ENCODE assay signal across 1 cellular context in the genomic region with DNA sequence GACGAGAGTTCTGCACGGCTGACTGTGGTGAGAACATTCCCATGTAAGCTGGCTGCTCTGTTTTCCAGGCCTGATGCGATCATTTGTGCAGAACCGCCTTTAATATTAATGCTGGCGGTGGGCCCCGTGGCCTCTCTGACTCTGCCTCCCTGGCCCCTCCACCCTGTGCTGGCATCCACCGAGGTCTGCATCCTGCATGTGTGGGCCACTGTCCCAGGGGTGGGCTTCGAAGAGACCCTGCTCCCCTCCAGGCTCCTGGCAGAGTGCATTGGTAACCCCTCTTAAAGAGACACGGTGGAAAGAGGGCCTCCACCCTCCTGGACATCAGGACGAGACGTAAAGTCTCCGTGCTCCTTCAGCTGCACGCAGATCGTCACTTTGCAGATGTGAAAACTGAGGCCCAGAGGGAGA.
TF ChIP-seq lines count a peak whose summit lies in the region.

No MANE protein-coding gene starts in this region.

TF ChIP-seq in H1, 55 proteins besides CTCF, POLR2A, EP300 and RAD21 (continued from another document):
- TF ChIP-seq, protein P1, sequence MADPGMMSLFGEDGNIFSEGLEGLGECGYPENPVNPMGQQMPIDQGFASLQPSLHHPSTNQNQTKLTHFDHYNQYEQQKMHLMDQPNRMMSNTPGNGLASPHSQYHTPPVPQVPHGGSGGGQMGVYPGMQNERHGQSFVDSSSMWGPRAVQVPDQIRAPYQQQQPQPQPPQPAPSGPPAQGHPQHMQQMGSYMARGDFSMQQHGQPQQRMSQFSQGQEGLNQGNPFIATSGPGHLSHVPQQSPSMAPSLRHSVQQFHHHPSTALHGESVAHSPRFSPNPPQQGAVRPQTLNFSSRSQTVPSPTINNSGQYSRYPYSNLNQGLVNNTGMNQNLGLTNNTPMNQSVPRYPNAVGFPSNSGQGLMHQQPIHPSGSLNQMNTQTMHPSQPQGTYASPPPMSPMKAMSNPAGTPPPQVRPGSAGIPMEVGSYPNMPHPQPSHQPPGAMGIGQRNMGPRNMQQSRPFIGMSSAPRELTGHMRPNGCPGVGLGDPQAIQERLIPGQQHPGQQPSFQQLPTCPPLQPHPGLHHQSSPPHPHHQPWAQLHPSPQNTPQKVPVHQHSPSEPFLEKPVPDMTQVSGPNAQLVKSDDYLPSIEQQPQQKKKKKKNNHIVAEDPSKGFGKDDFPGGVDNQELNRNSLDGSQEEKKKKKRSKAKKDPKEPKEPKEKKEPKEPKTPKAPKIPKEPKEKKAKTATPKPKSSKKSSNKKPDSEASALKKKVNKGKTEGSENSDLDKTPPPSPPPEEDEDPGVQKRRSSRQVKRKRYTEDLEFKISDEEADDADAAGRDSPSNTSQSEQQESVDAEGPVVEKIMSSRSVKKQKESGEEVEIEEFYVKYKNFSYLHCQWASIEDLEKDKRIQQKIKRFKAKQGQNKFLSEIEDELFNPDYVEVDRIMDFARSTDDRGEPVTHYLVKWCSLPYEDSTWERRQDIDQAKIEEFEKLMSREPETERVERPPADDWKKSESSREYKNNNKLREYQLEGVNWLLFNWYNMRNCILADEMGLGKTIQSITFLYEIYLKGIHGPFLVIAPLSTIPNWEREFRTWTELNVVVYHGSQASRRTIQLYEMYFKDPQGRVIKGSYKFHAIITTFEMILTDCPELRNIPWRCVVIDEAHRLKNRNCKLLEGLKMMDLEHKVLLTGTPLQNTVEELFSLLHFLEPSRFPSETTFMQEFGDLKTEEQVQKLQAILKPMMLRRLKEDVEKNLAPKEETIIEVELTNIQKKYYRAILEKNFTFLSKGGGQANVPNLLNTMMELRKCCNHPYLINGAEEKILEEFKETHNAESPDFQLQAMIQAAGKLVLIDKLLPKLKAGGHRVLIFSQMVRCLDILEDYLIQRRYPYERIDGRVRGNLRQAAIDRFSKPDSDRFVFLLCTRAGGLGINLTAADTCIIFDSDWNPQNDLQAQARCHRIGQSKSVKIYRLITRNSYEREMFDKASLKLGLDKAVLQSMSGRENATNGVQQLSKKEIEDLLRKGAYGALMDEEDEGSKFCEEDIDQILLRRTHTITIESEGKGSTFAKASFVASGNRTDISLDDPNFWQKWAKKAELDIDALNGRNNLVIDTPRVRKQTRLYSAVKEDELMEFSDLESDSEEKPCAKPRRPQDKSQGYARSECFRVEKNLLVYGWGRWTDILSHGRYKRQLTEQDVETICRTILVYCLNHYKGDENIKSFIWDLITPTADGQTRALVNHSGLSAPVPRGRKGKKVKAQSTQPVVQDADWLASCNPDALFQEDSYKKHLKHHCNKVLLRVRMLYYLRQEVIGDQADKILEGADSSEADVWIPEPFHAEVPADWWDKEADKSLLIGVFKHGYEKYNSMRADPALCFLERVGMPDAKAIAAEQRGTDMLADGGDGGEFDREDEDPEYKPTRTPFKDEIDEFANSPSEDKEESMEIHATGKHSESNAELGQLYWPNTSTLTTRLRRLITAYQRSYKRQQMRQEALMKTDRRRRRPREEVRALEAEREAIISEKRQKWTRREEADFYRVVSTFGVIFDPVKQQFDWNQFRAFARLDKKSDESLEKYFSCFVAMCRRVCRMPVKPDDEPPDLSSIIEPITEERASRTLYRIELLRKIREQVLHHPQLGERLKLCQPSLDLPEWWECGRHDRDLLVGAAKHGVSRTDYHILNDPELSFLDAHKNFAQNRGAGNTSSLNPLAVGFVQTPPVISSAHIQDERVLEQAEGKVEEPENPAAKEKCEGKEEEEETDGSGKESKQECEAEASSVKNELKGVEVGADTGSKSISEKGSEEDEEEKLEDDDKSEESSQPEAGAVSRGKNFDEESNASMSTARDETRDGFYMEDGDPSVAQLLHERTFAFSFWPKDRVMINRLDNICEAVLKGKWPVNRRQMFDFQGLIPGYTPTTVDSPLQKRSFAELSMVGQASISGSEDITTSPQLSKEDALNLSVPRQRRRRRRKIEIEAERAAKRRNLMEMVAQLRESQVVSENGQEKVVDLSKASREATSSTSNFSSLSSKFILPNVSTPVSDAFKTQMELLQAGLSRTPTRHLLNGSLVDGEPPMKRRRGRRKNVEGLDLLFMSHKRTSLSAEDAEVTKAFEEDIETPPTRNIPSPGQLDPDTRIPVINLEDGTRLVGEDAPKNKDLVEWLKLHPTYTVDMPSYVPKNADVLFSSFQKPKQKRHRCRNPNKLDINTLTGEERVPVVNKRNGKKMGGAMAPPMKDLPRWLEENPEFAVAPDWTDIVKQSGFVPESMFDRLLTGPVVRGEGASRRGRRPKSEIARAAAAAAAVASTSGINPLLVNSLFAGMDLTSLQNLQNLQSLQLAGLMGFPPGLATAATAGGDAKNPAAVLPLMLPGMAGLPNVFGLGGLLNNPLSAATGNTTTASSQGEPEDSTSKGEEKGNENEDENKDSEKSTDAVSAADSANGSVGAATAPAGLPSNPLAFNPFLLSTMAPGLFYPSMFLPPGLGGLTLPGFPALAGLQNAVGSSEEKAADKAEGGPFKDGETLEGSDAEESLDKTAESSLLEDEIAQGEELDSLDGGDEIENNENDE (IDR thresholded peaks at IDR 0.05; ENCODE audit: insufficient replicate concordance, low read length): no peak
